ENCODE assay signal across 26 cellular contexts in the genomic region with DNA sequence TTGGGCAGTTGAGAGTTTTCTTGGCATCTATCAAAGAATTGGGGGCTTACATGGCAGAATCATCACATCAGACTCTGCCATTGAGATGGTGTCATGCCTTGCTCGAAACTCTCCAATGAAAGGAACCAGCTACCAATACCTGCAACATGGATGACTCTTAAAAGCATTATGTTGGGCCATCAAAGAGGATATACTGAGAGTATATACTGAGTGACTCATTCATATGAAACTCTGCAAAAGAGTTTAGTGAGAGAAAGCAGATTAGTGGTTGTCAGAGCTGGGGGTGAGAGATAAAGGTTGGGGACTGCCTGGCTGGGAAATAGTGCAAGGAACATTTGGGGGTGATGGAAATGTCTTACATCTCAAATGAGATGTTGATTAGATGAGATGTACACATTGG. TPM values are rescaled to one million over a fixed set of nuclear protein-coding genes. Genes with fewer than 3 reads are reported as not detected.
"Had no signal": no experiment of that assay in that cellular context is flagged by ENCODE, and none has a peak within 500 bp of the region (broad histone marks: within the 10 kb centered on the region; RNA-seq: fewer than 3 reads in every experiment).

No MANE protein-coding gene starts in this region.

- H3K9me3 ChIP-seq: colonic mucosa, sigmoid colon, spleen, tibial artery had no signal

- H3K27ac ChIP-seq: colonic mucosa, epithelial cell of prostate, sigmoid colon, spleen, tibial artery had no signal

- H3K4me3 Mint-ChIP-seq: activated CD4-positive, alpha-beta memory T cell treated with anti-CD3 and anti-CD28 coated beads, Interleukin-2, amount 10 ng/mL, durations not matched to agents 7 days and 5 days; activated naive CD8-positive, alpha-beta T cell treated with anti-CD3 and anti-CD28 coated beads, Interleukin-2, amount 10 ng/mL, durations not matched to agents 7 days and 5 days; brain; central memory CD8-positive, alpha-beta T cell; endodermal cell; nephron progenitor cell; T-helper 1 cell treated with Interleukin-12 subunit alpha and Interleukin-12 subunit beta and Interleukin-4 antibody, amounts not matched to agents 30 μg/mL and 1 μg/mL, for 36 hours had no signal

- H3K4me3 ChIP-seq: colonic mucosa, lung, sigmoid colon, spleen, tibial artery had no signal

- H3K9me3 Mint-ChIP-seq: activated CD4-positive, alpha-beta memory T cell treated with anti-CD3 and anti-CD28 coated beads, Interleukin-2, amount 10 ng/mL, durations not matched to agents 7 days and 5 days; activated naive CD8-positive, alpha-beta T cell treated with anti-CD3 and anti-CD28 coated beads, Interleukin-2, amount 10 ng/mL, durations not matched to agents 7 days and 5 days; brain; central memory CD8-positive, alpha-beta T cell; endodermal cell; nephron progenitor cell; T-helper 1 cell treated with Interleukin-12 subunit alpha and Interleukin-12 subunit beta and Interleukin-4 antibody, amounts not matched to agents 30 μg/mL and 1 μg/mL, for 36 hours had no signal

- H3K4me1 Mint-ChIP-seq: activated CD4-positive, alpha-beta memory T cell treated with anti-CD3 and anti-CD28 coated beads, Interleukin-2, amount 10 ng/mL, durations not matched to agents 7 days and 5 days; activated naive CD8-positive, alpha-beta T cell treated with anti-CD3 and anti-CD28 coated beads, Interleukin-2, amount 10 ng/mL, durations not matched to agents 7 days and 5 days; central memory CD8-positive, alpha-beta T cell; nephron progenitor cell had no signal

- ATAC-seq: left lobe of liver had no signal

- H3K36me3 Mint-ChIP-seq: activated naive CD8-positive, alpha-beta T cell treated with anti-CD3 and anti-CD28 coated beads, Interleukin-2, amount 10 ng/mL, durations not matched to agents 7 days and 5 days; brain had no signal

- H3K27ac Mint-ChIP-seq: activated CD4-positive, alpha-beta memory T cell treated with anti-CD3 and anti-CD28 coated beads, Interleukin-2, amount 10 ng/mL, durations not matched to agents 7 days and 5 days; activated naive CD8-positive, alpha-beta T cell treated with anti-CD3 and anti-CD28 coated beads, Interleukin-2, amount 10 ng/mL, durations not matched to agents 7 days and 5 days; brain; endodermal cell; nephron progenitor cell; T-helper 1 cell treated with Interleukin-12 subunit alpha and Interleukin-12 subunit beta and Interleukin-4 antibody, amounts not matched to agents 30 μg/mL and 1 μg/mL, for 36 hours had no signal

- H3K36me3 ChIP-seq: colonic mucosa, sigmoid colon, spleen, tibial artery had no signal

- DNase-seq: activated CD4-positive, alpha-beta memory T cell treated with anti-CD3 and anti-CD28 coated beads, Interleukin-2, amount 10 ng/mL, durations not matched to agents 7 days and 5 days; activated CD4-positive, alpha-beta T cell treated with anti-CD3 and anti-CD28 coated beads for 4 hours; activated gamma-delta T cell treated with Interleukin-2 at 50 U/mL for 16 hours; activated naive CD8-positive, alpha-beta T cell treated with anti-CD3 and anti-CD28 coated beads, Interleukin-2, amount 10 ng/mL, durations not matched to agents 7 days and 5 days; colonic mucosa; endodermal cell; hypothalamus; midbrain; nephron progenitor cell; nucleus accumbens; sigmoid colon; spleen; stimulated activated naive CD4-positive, alpha-beta T cell; substantia nigra; tibial artery had no signal

- H3K4me1 ChIP-seq: colonic mucosa, sigmoid colon, spleen, tibial artery had no signal

- H3K27me3 ChIP-seq: colonic mucosa, tibial artery had no signal

RNA-seq across cellular contexts. Expression of a gene that starts 14.7 kb away (rescaled TPM):
- total RNA-seq: activated CD4-positive, alpha-beta memory T cell treated with anti-CD3 and anti-CD28 coated beads, Interleukin-2, amount 10 ng/mL, durations not matched to agents 7 days and 5 days; activated naive CD8-positive, alpha-beta T cell treated with anti-CD3 and anti-CD28 coated beads, Interleukin-2, amount 10 ng/mL, durations not matched to agents 7 days and 5 days; colonic mucosa; endodermal cell; fibroblast of lung; frontal cortex; left lobe of liver; lung; renal cortical epithelial cell; sigmoid colon; spleen; urinary bladder had no signal
- polyA plus RNA-seq: fibroblast of lung, keratinocyte, lung, sigmoid colon, spleen, urinary bladder had no signal
